In the genomic region with DNA sequence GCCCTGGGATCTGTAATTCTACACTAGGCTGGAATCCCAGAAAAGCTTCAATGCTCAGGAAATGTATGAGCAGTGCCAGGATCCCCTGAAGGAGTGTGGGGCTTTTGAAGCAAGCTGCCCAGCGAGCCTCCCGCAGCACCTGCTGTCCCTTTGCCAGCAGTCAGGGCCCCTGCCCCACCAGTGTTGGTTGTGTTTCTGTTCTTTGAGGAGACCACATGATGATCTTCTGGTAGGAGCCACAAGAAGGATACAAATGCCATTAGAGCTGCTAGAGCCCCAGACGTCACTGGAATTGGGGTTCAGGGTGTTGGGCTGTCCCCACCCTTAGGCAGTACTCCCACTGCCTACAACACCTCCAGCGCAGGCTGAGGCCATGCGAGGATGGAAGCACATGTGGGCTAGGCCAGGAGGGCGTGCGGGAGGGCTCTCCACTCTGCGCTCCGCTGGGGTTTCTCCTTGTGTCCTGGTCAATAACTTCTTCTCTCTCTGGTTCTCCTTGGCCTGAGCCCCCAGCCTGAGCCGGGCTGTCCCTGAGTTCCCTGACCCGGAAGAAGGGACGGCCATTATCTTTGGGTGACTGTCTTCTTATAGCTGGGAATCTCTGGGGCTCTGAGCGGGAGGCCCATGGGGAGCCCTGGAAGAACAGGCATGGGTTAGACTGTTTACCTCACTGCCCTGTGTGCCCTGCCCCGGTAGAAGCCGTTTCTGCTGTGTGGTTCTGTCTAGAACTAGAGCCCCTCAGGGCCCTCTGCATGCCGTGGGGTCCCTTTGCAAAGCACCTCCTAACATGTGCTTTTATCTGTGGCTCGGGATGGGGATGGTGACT, we compare ENCODE assay signal across 2 cellular contexts.
TF ChIP-seq lines count a peak whose summit lies in the region.

No MANE protein-coding gene starts in this region.

TF ChIP-seq in liver, 16 proteins besides CTCF, POLR2A, EP300 and RAD21 (continued from another document):
- TF ChIP-seq REST (IDR thresholded peaks at IDR 0.05) (no peak), TAF1 (conservative IDR thresholded peaks at IDR 0.05) (no peak), NR2F2 (IDR thresholded peaks at IDR 0.05) (no peak), FOXA2 (IDR thresholded peaks at IDR 0.05) (no peak), HNF4A (conservative IDR thresholded peaks at IDR 0.05) (no peak), JUND (IDR thresholded peaks at IDR 0.05) (no peak), SP1 (IDR thresholded peaks at IDR 0.05) (no peak)
- TF ChIP-seq, protein P1, sequence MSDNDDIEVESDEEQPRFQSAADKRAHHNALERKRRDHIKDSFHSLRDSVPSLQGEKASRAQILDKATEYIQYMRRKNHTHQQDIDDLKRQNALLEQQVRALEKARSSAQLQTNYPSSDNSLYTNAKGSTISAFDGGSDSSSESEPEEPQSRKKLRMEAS (IDR thresholded peaks at IDR 0.05): no peak

TF ChIP-seq in HepG2, 621 proteins besides CTCF, POLR2A, EP300 and RAD21 (continued from another document):
- TF ChIP-seq ZBTB43 (CRISPR knock-in tag; conservative IDR thresholded peaks at IDR 0.05) (no peak), SKIL (CRISPR knock-in tag; IDR thresholded peaks at IDR 0.05; ENCODE audit: borderline replicate concordance) (no peak), ZNF510 (CRISPR knock-in tag; IDR thresholded peaks at IDR 0.05; ENCODE audit: low read depth) (no peak), ZBTB40 (IDR thresholded peaks at IDR 0.05) (no peak), ZBTB40 (CRISPR knock-in tag; IDR thresholded peaks at IDR 0.05) (no peak), HNF4G (IDR thresholded peaks at IDR 0.05; ENCODE audit: borderline replicate concordance, low read depth, low read length) (no peak), HNF4G (CRISPR knock-in tag; IDR thresholded peaks at IDR 0.05; ENCODE audit: borderline replicate concordance, low read depth) (no peak), XBP1 (CRISPR knock-in tag; IDR thresholded peaks at IDR 0.05) (no peak), SRSF9 (IDR thresholded peaks at IDR 0.05; ENCODE audit: borderline replicate concordance, insufficient read depth, low read depth, low read length, poor library complexity, severe bottlenecking) (no peak)
- TF ChIP-seq, protein P2, sequence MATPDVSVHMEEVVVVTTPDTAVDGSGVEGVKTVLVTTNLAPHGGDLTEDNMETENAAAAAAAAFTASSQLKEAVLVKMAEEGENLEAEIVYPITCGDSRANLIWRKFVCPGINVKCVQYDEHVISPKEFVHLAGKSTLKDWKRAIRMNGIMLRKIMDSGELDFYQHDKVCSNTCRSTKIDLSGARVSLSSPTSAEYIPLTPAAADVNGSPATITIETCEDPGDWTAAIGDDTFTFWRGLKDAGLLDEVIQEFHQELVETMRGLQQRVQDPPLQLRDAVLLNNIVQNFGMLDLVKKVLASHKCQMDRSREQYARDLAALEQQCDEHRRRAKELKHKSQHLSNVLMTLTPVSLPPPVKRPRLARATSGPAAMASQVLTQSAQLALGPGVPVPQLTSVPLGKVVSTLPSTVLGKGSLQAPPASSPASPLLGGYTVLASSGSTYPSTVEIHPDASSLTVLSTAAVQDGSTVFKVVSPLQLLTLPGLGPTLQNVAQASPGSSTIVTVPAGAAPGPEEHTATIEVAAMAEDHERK (CRISPR knock-in tag; IDR thresholded peaks at IDR 0.05; ENCODE audit: low read depth): no peak
